In genomic region chr6:152636675-152637421, GRCh38 we compare ENCODE assay signal across 8 cellular contexts. TPM values are rescaled to one million over a fixed set of nuclear protein-coding genes. Genes with fewer than 3 reads are reported as not detected.
DNase-seq lines count a peak whose midpoint lies in the region; ATAC-seq and TF ChIP-seq lines count a peak whose summit lies in the region.

Gene SYNE1 (minus strand): TSS chr6:152637362. CDS start chr6:152628331, 9,031 bp downstream.

- ATAC-seq in HG02852 (IDR thresholded peaks at IDR 0.05; ENCODE audit: unreplicated experiment) (peak; percentile 36), natural killer cell (peak; percentile 51 to 56 (median 52)), HG03045 (IDR thresholded peaks at IDR 0.05; ENCODE audit: unreplicated experiment) (no peak)

- peaks cover 63 to 68% of the 10 kb centered on the region in 2 donors for H3K4me1 Mint-ChIP-seq in natural killer cell

- DNase-seq in GM10266 (ENCODE audit: extremely low spot score) (peak; percentile 34), fibroblast of the aortic adventitia (ENCODE audit: low read depth) (peak; percentile 14), natural killer cell (peak; percentile 40), NOMO-1 treated with DMSO at 0.1 percent for 48 hours (lab: John Stamatoyannopoulos, UW; ENCODE audit: unreplicated experiment) (no peak), SK-N-DZ (ENCODE audit: low spot score) (no peak)
- DNase-seq in activated CD8-positive, alpha-beta memory T cell treated with anti-CD3 and anti-CD28 coated beads, Interleukin-2, amount 50 U/mL, for 4 hours: peak; percentile 16

- H3K9me3 Mint-ChIP-seq in natural killer cell: no peaks in the 10 kb centered on the region

- intact Hi-C loops in natural killer cell (cut with micrococcal nuclease): loop anchor here (5.0 kb wide), 1 partner anchor 40 kb away; no protein-coding TSS in a partner anchor

- no peaks in the 10 kb centered on the region for H3K27me3 Mint-ChIP-seq in natural killer cell (ENCODE audit: low read depth in 2 of 2)

- H3K4me3 Mint-ChIP-seq in natural killer cell: peak within 1 kb of the TSS; percentile 98

- H3K27ac Mint-ChIP-seq in natural killer cell: peak within 1 kb of the TSS; percentile 89 to 93

- TF ChIP-seq CTCF in GM10266 (IDR thresholded peaks at IDR 0.05; ENCODE audit: control insufficient read depth, insufficient read depth, low read depth, missing control alignments) (no peak), fibroblast of the aortic adventitia (IDR thresholded peaks at IDR 0.05; ENCODE audit: insufficient read depth, low read length) (no peak), natural killer cell (IDR thresholded peaks at IDR 0.05) (no peak)

- H3K4me3 ChIP-seq in fibroblast of the aortic adventitia (ENCODE audit: low read depth, low read length): peak within 1 kb of the TSS; percentile 79

- no peaks in the 10 kb centered on the region for H3K36me3 Mint-ChIP-seq in natural killer cell

RNA-seq across cellular contexts. Expression of gene SYNE1, which starts in this region (rescaled TPM):
- total RNA-seq in fibroblast of the aortic adventitia (ENCODE audit: low replicate concordance): 133 and 193 TPM in 2 replicates
- total RNA-seq in natural killer cell: 100 to 1,000 TPM; 489 to 570 (median 498) TPM
- 2.2 and 7.8 TPM in 2 replicates for polyA plus RNA-seq in SK-N-DZ (2014; cell fraction: cytosol; rRNA removed)
- 3.3 and 3.4 TPM in 2 replicates for polyA plus RNA-seq in SK-N-DZ (2014; cell fraction: nucleus; rRNA removed)

Comparison
In these comparisons a context has a peak if more than half of its experiments do, and no peak if none do; other contexts are left out.
1. DNase-seq: peak in GM10266 (single experiment), activated CD8-positive, alpha-beta memory T cell treated with anti-CD3 and anti-CD28 coated beads, Interleukin-2, amount 50 U/mL, for 4 hours (single experiment), fibroblast of the aortic adventitia (single experiment) and natural killer cell (single experiment); none in NOMO-1 treated with DMSO at 0.1 percent for 48 hours (single experiment) and SK-N-DZ (single experiment).